8 cellular contexts compared by ENCODE assay signal in genomic region chr12:72346331-72346944, GRCh38.
DNase-seq lines count a peak whose midpoint lies in the region; ATAC-seq lines count a peak whose summit lies in the region.

No MANE protein-coding gene starts in this region.

- no peaks in the 10 kb centered on the region for H3K36me3 Mint-ChIP-seq in activated naive CD8-positive, alpha-beta T cell treated with anti-CD3 and anti-CD28 coated beads, Interleukin-2, amount 50 U/mL, for 24 hours (ENCODE audit: low read depth)

- DNase-seq in DMS 273 (lab: John Stamatoyannopoulos, UW; ENCODE audit: unreplicated experiment) (peak; percentile 72), DMS 273 treated with DMSO at 0.1 percent for 48 hours (lab: John Stamatoyannopoulos, UW) (no peak), NCI-H526 (lab: John Stamatoyannopoulos, UW) (peak; percentile 61 to 81), hepatic stellate cell (ENCODE audit: low spot score) (peak; percentile 22), skeletal muscle cell (ENCODE audit: low read depth) (peak; percentile 43)
- DNase-seq in activated naive CD8-positive, alpha-beta T cell treated with anti-CD3 and anti-CD28 coated beads, Interleukin-2, amount 50 U/mL, for 24 hours, result peak; percentile 31

- H3K4me1 Mint-ChIP-seq in activated naive CD8-positive, alpha-beta T cell treated with anti-CD3 and anti-CD28 coated beads, Interleukin-2, amount 50 U/mL, for 24 hours, result no peaks in the 10 kb centered on the region

- no peaks in the 10 kb centered on the region for H3K9me3 Mint-ChIP-seq in activated naive CD8-positive, alpha-beta T cell treated with anti-CD3 and anti-CD28 coated beads, Interleukin-2, amount 50 U/mL, for 24 hours

- H3K27me3 Mint-ChIP-seq in activated naive CD8-positive, alpha-beta T cell treated with anti-CD3 and anti-CD28 coated beads, Interleukin-2, amount 50 U/mL, for 24 hours, result no peaks in the 10 kb centered on the region

- no peak overlapping the region for H3K27ac Mint-ChIP-seq in activated naive CD8-positive, alpha-beta T cell treated with anti-CD3 and anti-CD28 coated beads, Interleukin-2, amount 50 U/mL, for 24 hours

- peak; percentile 90 for ATAC-seq in GM21390 (IDR thresholded peaks at IDR 0.05; ENCODE audit: unreplicated experiment)
- ATAC-seq in HG03558 (IDR thresholded peaks at IDR 0.05; ENCODE audit: extremely low read depth, unreplicated experiment), result peak; percentile 75
- peak; percentile 28 for ATAC-seq in activated naive CD8-positive, alpha-beta T cell treated with anti-CD3 and anti-CD28 coated beads, Interleukin-2, amount 50 U/mL, for 24 hours

- no peak overlapping the region for H3K4me3 Mint-ChIP-seq in activated naive CD8-positive, alpha-beta T cell treated with anti-CD3 and anti-CD28 coated beads, Interleukin-2, amount 50 U/mL, for 24 hours

- no peak overlapping the region for H3K4me3 ChIP-seq in skeletal muscle cell (ENCODE audit: low read depth, low read length)

Comparison
In these comparisons a context has a peak if more than half of its experiments do, and no peak if none do; other contexts are left out.
1. ATAC-seq: peak in every context shown above with its lines; median percentile 90 in GM21390; 75 in HG03558; 28 in activated naive CD8-positive, alpha-beta T cell treated with anti-CD3 and anti-CD28 coated beads, Interleukin-2, amount 50 U/mL, for 24 hours.